Comparison of ENCODE assay signal across 9 cellular contexts in the genomic region with DNA sequence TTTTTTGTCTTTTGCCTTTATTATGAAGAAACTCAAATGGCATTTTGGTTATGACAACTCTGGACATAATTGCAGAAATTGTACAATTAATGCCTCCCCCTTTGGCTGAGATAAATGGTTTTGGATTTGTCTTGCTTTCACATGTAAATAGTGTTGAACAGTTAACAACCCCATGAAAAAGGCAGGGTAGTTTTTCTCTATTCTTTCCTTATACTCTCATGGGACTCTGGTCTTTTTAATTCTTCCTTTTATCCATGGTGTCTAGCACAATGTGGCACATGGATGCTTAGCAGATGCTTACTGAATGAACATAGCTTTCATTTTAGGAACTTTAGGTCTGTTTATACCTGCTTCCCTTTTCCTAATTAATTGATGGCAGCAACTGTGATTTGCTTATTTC.
DNase-seq lines count a peak whose midpoint lies in the region; ATAC-seq and TF ChIP-seq lines count a peak whose summit lies in the region.
"Had no signal": no experiment of that assay in that cellular context is flagged by ENCODE, and none has a peak within 500 bp of the region (broad histone marks: within the 10 kb centered on the region; RNA-seq: fewer than 3 reads in every experiment).

No MANE protein-coding gene starts in this region.

- peak overlapping the region; percentile 84 for H3K27ac ChIP-seq in cardiac muscle cell
- no peak overlapping the region for H3K27ac ChIP-seq in mesenchymal stem cell (ENCODE audit: low read length, poor library complexity, severe bottlenecking)
- H3K27ac ChIP-seq: C4-2B had no signal

- H3K18ac ChIP-seq in mesenchymal stem cell (ENCODE audit: low read depth in 1 of 2, low read length in 2 of 2): no peak overlapping the region

- H3K4me2 ChIP-seq in mesenchymal stem cell (ENCODE audit: low read length, poor library complexity, severe bottlenecking): no peak overlapping the region

- TF ChIP-seq CTCF in cardiac muscle cell (IDR thresholded peaks at IDR 0.05; ENCODE audit: low read depth, low read length): no peak
- no peak for TF ChIP-seq CTCF in WI38 (IDR thresholded peaks at IDR 0.05; ENCODE audit: low read depth, low read length)
- TF ChIP-seq CTCF in type B pancreatic cell (conservative IDR thresholded peaks at IDR 0.05): no peak

- peaks cover 64% of the 10 kb centered on the region for H3K4me1 Mint-ChIP-seq in type B pancreatic cell (ENCODE audit: unreplicated experiment)

- H2BK5ac ChIP-seq in mesenchymal stem cell (ENCODE audit: low read depth, low read length, poor library complexity, severe bottlenecking): no peak overlapping the region

- H2BK15ac ChIP-seq in mesenchymal stem cell (ENCODE audit: low read depth, poor library complexity, severe bottlenecking): no peak overlapping the region

- H3K4me1 ChIP-seq in cardiac muscle cell (ENCODE audit: low read depth) (peaks cover 39% of the 10 kb centered on the region), mesenchymal stem cell (ENCODE audit: control insufficient read depth, insufficient read depth, low read depth, low read length) (peaks cover 3% of the 10 kb centered on the region)

- H4K8ac ChIP-seq in mesenchymal stem cell (ENCODE audit: low read length): no peak overlapping the region

- no peak overlapping the region for H2AFZ ChIP-seq in mesenchymal stem cell (ENCODE audit: low read depth, low read length)

- no peak overlapping the region for H3K23ac ChIP-seq in mesenchymal stem cell (ENCODE audit: low read length in 2 of 2)

- no peak overlapping the region for H4K91ac ChIP-seq in mesenchymal stem cell (ENCODE audit: low read length)

- no peak for ATAC-seq in left ventricle myocardium superior
- ATAC-seq in HG02588 (IDR thresholded peaks at IDR 0.05; ENCODE audit: unreplicated experiment): no peak

- no peaks in the 10 kb centered on the region for H3K9me3 Mint-ChIP-seq in type B pancreatic cell

- H3K27me3 Mint-ChIP-seq in type B pancreatic cell: no peaks in the 10 kb centered on the region

- H2AK5ac ChIP-seq in mesenchymal stem cell (ENCODE audit: low read length, severe bottlenecking): no peak overlapping the region

- H3K79me1 ChIP-seq in mesenchymal stem cell (replicated peaks; ENCODE audit: low read length, poor library complexity, severe bottlenecking): peaks cover 27% of the 10 kb centered on the region

- H3K36me3 Mint-ChIP-seq in type B pancreatic cell: peaks cover under 1% of the 10 kb centered on the region

- H3K36me3 ChIP-seq in cardiac muscle cell (no peaks in the 10 kb centered on the region), mesenchymal stem cell (ENCODE audit: control insufficient read depth in 1 of 2, insufficient read depth in 2 of 2, low read depth in 1 of 2, low read length in 2 of 2) (no peaks in the 10 kb centered on the region)

- H3K9me3 ChIP-seq in cardiac muscle cell (ENCODE audit: low read depth): no peaks in the 10 kb centered on the region
- no peaks in the 10 kb centered on the region for H3K9me3 ChIP-seq in mesenchymal stem cell (ENCODE audit: control insufficient read depth, low read length)

- no peak for DNase-seq in cardiac muscle cell (ENCODE audit: low read depth in 1 of 2, low spot score in 1 of 2)
- no peak for DNase-seq in left ventricle myocardium superior
- no peak for DNase-seq in mesenchymal stem cell
- DNase-seq in type B pancreatic cell (ENCODE audit: extremely low spot score, unreplicated experiment): no peak
- no peak for DNase-seq in Kasumi-1 (lab: John Stamatoyannopoulos, UW)
- DNase-seq in effector CD4-positive, alpha-beta T cell: no peak

- H3K27ac Mint-ChIP-seq in type B pancreatic cell: peak overlapping the region; percentile 91

- H3K4me3 Mint-ChIP-seq in type B pancreatic cell: peak overlapping the region; percentile 75

- H3K9ac ChIP-seq in mesenchymal stem cell (ENCODE audit: low read length): peak overlapping the region; percentile 71

- H3K27me3 ChIP-seq in cardiac muscle cell: no peaks in the 10 kb centered on the region
- no peaks in the 10 kb centered on the region for H3K27me3 ChIP-seq in mesenchymal stem cell (ENCODE audit: control insufficient read depth in 1 of 2, insufficient read depth in 1 of 2, low read length in 2 of 2)

- H3K4me3 ChIP-seq in cardiac muscle cell: no peak overlapping the region
- peak overlapping the region; percentile 14 for H3K4me3 ChIP-seq in WI38 (ENCODE audit: low read depth, low read length)
- H3K4me3 ChIP-seq in mesenchymal stem cell (ENCODE audit: insufficient read depth in 1 of 2, low read depth in 1 of 2, low read length in 2 of 2): peak overlapping the region in 1 of 2 experiments; percentile 60

- intact Hi-C loops in left ventricle myocardium superior (cut with micrococcal nuclease): loop anchor here (10.0 kb wide), 1 partner anchor 72 kb away; the partner anchor contains the start of gene NCOA3

- H3K4ac ChIP-seq in mesenchymal stem cell (ENCODE audit: low read depth in 1 of 2, low read length in 2 of 2): no peak overlapping the region

- no peak overlapping the region for H3K14ac ChIP-seq in mesenchymal stem cell (ENCODE audit: low read length in 2 of 2)

- no peak overlapping the region for H2BK120ac ChIP-seq in mesenchymal stem cell (ENCODE audit: low read depth, low read length)

- H2BK12ac ChIP-seq in mesenchymal stem cell (ENCODE audit: low read length in 2 of 2): no peak overlapping the region
